In genomic region chr14:50717826-50718225, GRCh38 we compare ENCODE assay signal across 27 cellular contexts. TPM values are rescaled to one million over a fixed set of nuclear protein-coding genes. Genes with fewer than 3 reads are reported as not detected.
DNase-seq lines count a peak whose midpoint lies in the region; ATAC-seq and TF ChIP-seq lines count a peak whose summit lies in the region.
"Had no signal": no experiment of that assay in that cellular context is flagged by ENCODE, and none has a peak within 500 bp of the region (broad histone marks: within the 10 kb centered on the region; RNA-seq: fewer than 3 reads in every experiment).

No MANE protein-coding gene starts in this region.

- no peaks in the 10 kb centered on the region for H3K36me3 Mint-ChIP-seq in endothelial cell (ENCODE audit: low read depth, unreplicated experiment)
- H3K36me3 Mint-ChIP-seq: IgD-negative memory B cell had no signal

- H3K27me3 ChIP-seq in psoas muscle (ENCODE audit: insufficient read depth in 3 of 3, low read length in 2 of 3): no peaks in the 10 kb centered on the region
- no peaks in the 10 kb centered on the region for H3K27me3 ChIP-seq in right cardiac atrium (ENCODE audit: control insufficient read depth, insufficient read depth)
- H3K27me3 ChIP-seq: SJSA1 had no signal

- H3K9me3 Mint-ChIP-seq in endothelial cell (ENCODE audit: unreplicated experiment): no peaks in the 10 kb centered on the region
- H3K9me3 Mint-ChIP-seq: CD8-positive, alpha-beta T cell; IgD-negative memory B cell had no signal

- H3K4me3 Mint-ChIP-seq in endothelial cell (ENCODE audit: unreplicated experiment): no peak overlapping the region
- H3K4me3 Mint-ChIP-seq: B cell; CD8-positive, alpha-beta T cell; IgD-negative memory B cell had no signal

- no peaks in the 10 kb centered on the region for H3K4me1 Mint-ChIP-seq in endothelial cell (ENCODE audit: unreplicated experiment)
- H3K4me1 Mint-ChIP-seq: B cell had no signal

- intact Hi-C loops in psoas muscle (cut with DNase I) (loop anchor here (5.0 to 10.0 kb wide), 2 partner anchors 113 to 116 kb away; no protein-coding TSS in a partner anchor), right cardiac atrium (cut with DNase I) (loop anchor here in 2 of 4 donors (10.0 kb wide), 2 partner anchors 103 to 113 kb away; no protein-coding TSS in a partner anchor)

- H3K36me3 ChIP-seq in psoas muscle (ENCODE audit: insufficient read depth in 1 of 2, low read depth in 1 of 2): peaks cover 9 to 26% of the 10 kb centered on the region in 2 donors

- TF ChIP-seq CTCF in psoas muscle (IDR thresholded peaks at IDR 0.05) (no peak), endothelial cell (IDR thresholded peaks at IDR 0.05; ENCODE audit: unreplicated experiment) (no peak)

- no peak overlapping the region for H3K4me3 ChIP-seq in psoas muscle
- H3K4me3 ChIP-seq in right cardiac atrium (ENCODE audit: low read length): no peak overlapping the region
- H3K4me3 ChIP-seq: GM23248, SJSA1 had no signal

- WGBS in psoas muscle, 3 donors: 70 to 78% (median 74%) methylated on average over 6 of the region's 6 CpGs
- WGBS in right cardiac atrium: 61% methylated on average over 6 of the region's 6 CpGs

- H3K4me1 ChIP-seq in psoas muscle (no peaks in the 10 kb centered on the region), right cardiac atrium (ENCODE audit: control insufficient read depth, insufficient read depth, low read length) (no peaks in the 10 kb centered on the region)
- H3K4me1 ChIP-seq: Caco-2 had no signal

- H3K27me3 Mint-ChIP-seq in endothelial cell (ENCODE audit: unreplicated experiment): no peaks in the 10 kb centered on the region
- H3K27me3 Mint-ChIP-seq: B cell, IgD-negative memory B cell had no signal

- H3K9me3 ChIP-seq in psoas muscle (no peaks in the 10 kb centered on the region), right cardiac atrium (ENCODE audit: control insufficient read depth, low read length) (no peaks in the 10 kb centered on the region)
- H3K9me3 ChIP-seq: Caco-2, SJSA1 had no signal

- TF ChIP-seq POLR2A in GM19193 (IDR thresholded peaks at IDR 0.05; ENCODE audit: extremely low read depth, insufficient read depth, insufficient read length): peak; percentile 40

- peak; percentile 82 for DNase-seq in NCI-H146 (lab: John Stamatoyannopoulos, UW)
- peak; percentile 90 for DNase-seq in NCI-H82 treated with DMSO at 0.1 percent for 48 hours (lab: John Stamatoyannopoulos, UW; ENCODE audit: unreplicated experiment)
- DNase-seq in psoas muscle: no peak
- DNase-seq in endothelial cell (ENCODE audit: low spot score): no peak
- DNase-seq in activated CD8-positive, alpha-beta memory T cell treated with anti-CD3 and anti-CD28 coated beads, Interleukin-2, amount 50 U/mL, for 4 hours: no peak
- no peak for DNase-seq in right cardiac atrium
- DNase-seq: Caco-2; CD8-positive, alpha-beta T cell; DMS79 treated with DMSO at 0.1 percent for 48 hours; GF-D8; GM23248; H7; MM.1S; NCI-H187; NCI-H2081 treated with DMSO at 0.1 percent for 48 hours; NCI-H446 treated with DMSO at 0.1 percent for 48 hours; NK-92 treated with Interleukin-12 subunit alpha and Interleukin-12 subunit beta, amount 100 ng/mL, for 24 hours; PC-3; Right ventricle myocardium superior; T-helper 1 cell had no signal

- ATAC-seq in psoas muscle: peak in 3 of 4 donors; percentile 11 to 33 (median 25)
- no peak for ATAC-seq in HG03432 (IDR thresholded peaks at IDR 0.05; ENCODE audit: unreplicated experiment)
- ATAC-seq in right cardiac atrium: no peak
- ATAC-seq: CD8-positive, alpha-beta T cell; PC-3 had no signal

- H3K27ac Mint-ChIP-seq in endothelial cell (ENCODE audit: unreplicated experiment): no peak overlapping the region
- H3K27ac Mint-ChIP-seq: B cell; CD8-positive, alpha-beta T cell had no signal

- H3K27ac ChIP-seq in psoas muscle (no peak overlapping the region), right cardiac atrium (ENCODE audit: low read length) (no peak overlapping the region)
- H3K27ac ChIP-seq: C4-2B, GM23248, KMS-11, SJSA1 had no signal

RNA-seq across cellular contexts. Expression of gene SAV1, which starts 49.7 kb away (rescaled TPM):
- 10 to 100 TPM; 18.1 to 37.1 (median 24.8) TPM for total RNA-seq in psoas muscle
- polyA plus RNA-seq in psoas muscle: 10 to 100 TPM; 13.8 to 21.9 (median 17.8) TPM
- 24.0 TPM for total RNA-seq in endothelial cell (ENCODE audit: unreplicated experiment)
- total RNA-seq in right cardiac atrium: 10 to 100 TPM; 28.0 to 31.2 (median 29.2) TPM
- 20.3 TPM for polyA plus RNA-seq in right cardiac atrium

Comparison
In these comparisons a context has a peak if more than half of its experiments do, and no peak if none do; other contexts are left out.
1. DNase-seq: peak in NCI-H146 (single experiment) and NCI-H82 treated with DMSO at 0.1 percent for 48 hours (single experiment); none in psoas muscle (0 of 2), endothelial cell (single experiment), activated CD8-positive, alpha-beta memory T cell treated with anti-CD3 and anti-CD28 coated beads, Interleukin-2, amount 50 U/mL, for 4 hours (single experiment) and right cardiac atrium (0 of 3).
2. ATAC-seq: peak in psoas muscle (3 of 4); none in HG03432 (single experiment) and right cardiac atrium (0 of 2).